8 cellular contexts compared by ENCODE assay signal in genomic region chr3:125055913-125056705, GRCh38. TPM values are rescaled to one million over a fixed set of nuclear protein-coding genes. Genes with fewer than 3 reads are reported as not detected.
A peak's percentile ranks its signal among the peaks of the same experiment; 100 is the strongest.
DNase-seq lines count a peak whose midpoint lies in the region; ATAC-seq and TF ChIP-seq lines count a peak whose summit lies in the region.

A gene with protein sequence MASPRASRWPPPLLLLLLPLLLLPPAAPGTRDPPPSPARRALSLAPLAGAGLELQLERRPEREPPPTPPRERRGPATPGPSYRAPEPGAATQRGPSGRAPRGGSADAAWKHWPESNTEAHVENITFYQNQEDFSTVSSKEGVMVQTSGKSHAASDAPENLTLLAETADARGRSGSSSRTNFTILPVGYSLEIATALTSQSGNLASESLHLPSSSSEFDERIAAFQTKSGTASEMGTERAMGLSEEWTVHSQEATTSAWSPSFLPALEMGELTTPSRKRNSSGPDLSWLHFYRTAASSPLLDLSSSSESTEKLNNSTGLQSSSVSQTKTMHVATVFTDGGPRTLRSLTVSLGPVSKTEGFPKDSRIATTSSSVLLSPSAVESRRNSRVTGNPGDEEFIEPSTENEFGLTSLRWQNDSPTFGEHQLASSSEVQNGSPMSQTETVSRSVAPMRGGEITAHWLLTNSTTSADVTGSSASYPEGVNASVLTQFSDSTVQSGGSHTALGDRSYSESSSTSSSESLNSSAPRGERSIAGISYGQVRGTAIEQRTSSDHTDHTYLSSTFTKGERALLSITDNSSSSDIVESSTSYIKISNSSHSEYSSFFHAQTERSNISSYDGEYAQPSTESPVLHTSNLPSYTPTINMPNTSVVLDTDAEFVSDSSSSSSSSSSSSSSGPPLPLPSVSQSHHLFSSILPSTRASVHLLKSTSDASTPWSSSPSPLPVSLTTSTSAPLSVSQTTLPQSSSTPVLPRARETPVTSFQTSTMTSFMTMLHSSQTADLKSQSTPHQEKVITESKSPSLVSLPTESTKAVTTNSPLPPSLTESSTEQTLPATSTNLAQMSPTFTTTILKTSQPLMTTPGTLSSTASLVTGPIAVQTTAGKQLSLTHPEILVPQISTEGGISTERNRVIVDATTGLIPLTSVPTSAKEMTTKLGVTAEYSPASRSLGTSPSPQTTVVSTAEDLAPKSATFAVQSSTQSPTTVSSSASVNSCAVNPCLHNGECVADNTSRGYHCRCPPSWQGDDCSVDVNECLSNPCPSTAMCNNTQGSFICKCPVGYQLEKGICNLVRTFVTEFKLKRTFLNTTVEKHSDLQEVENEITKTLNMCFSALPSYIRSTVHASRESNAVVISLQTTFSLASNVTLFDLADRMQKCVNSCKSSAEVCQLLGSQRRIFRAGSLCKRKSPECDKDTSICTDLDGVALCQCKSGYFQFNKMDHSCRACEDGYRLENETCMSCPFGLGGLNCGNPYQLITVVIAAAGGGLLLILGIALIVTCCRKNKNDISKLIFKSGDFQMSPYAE (N-terminal part only) (minus strand): TSS chr3:125055997. CDS start chr3:125055890, 107 bp downstream.

- peak within 1 kb of the TSS; percentile 95 for H3K27ac ChIP-seq in RWPE1
- H3K27ac ChIP-seq in gastroesophageal sphincter, result peak within 1 kb of the TSS; percentile 88 to 98 (median 96)
- peak within 1 kb of the TSS; percentile 84 for H3K27ac ChIP-seq in substantia nigra (ENCODE audit: low read depth, low read length, poor library complexity, severe bottlenecking)

- peak; percentile 77 to 85 for TF ChIP-seq POLR2A in gastroesophageal sphincter (IDR thresholded peaks at IDR 0.05)

- CTCF ChIA-PET in RWPE1 (lab: Yijun Ruan, JAX), result no interaction called here

- TF ChIP-seq EP300 in gastroesophageal sphincter (IDR thresholded peaks at IDR 0.05), result no peak

- no peaks in the 10 kb centered on the region for H3K9me3 ChIP-seq in gastroesophageal sphincter

- peaks cover 18 to 77% (median 46%) of the 10 kb centered on the region in 3 donors for H3K4me1 ChIP-seq in gastroesophageal sphincter

- DNase-seq in AG10803 (ENCODE audit: low read depth), result peak; percentile 91
- peak; percentile 83 for DNase-seq in RWPE1 (ENCODE audit: low spot score)
- DNase-seq in activated naive CD4-positive, alpha-beta T cell (lab: John Stamatoyannopoulos, UW), result peak; percentile 13 to 73 (median 49)
- DNase-seq in nucleus accumbens (lab: John Stamatoyannopoulos, UW), result peak in 53 of 56 donors; percentile 17 to 89 (median 70)
- DNase-seq in substantia nigra (lab: John Stamatoyannopoulos, UW), result peak; percentile 23 to 92 (median 74)

- ATAC-seq in GM19035 (IDR thresholded peaks at IDR 0.05; ENCODE audit: unreplicated experiment), result peak; percentile 61
- ATAC-seq in HG03439 (IDR thresholded peaks at IDR 0.05; ENCODE audit: unreplicated experiment), result peak; percentile 56
- ATAC-seq in gastroesophageal sphincter, result peak; percentile 91

- POLR2A ChIA-PET in RWPE1 (lab: Yijun Ruan, JAX; ENCODE audit: low non-redundant PET), result no interaction called here

- H3K27me3 ChIP-seq in gastroesophageal sphincter, result no peaks in the 10 kb centered on the region

- H3K4me3 ChIP-seq in AG10803 (ENCODE audit: low read length), result peak within 1 kb of the TSS; percentile 74
- H3K4me3 ChIP-seq in gastroesophageal sphincter, result peak within 1 kb of the TSS; percentile 75 to 78

- 0 to 3% methylated on average over 8 to 14 of the region's 67 CpGs for WGBS in gastroesophageal sphincter (ENCODE audit: low coverage in 1 of 2), 2 donors

- TF ChIP-seq CTCF in AG10803 (conservative IDR thresholded peaks at IDR 0.05; ENCODE audit: low read length), result no peak
- TF ChIP-seq CTCF in RWPE1 (conservative IDR thresholded peaks at IDR 0.05; ENCODE audit: low read depth), result no peak
- no peak for TF ChIP-seq CTCF in gastroesophageal sphincter (IDR thresholded peaks at IDR 0.05)

- H3K36me3 ChIP-seq in gastroesophageal sphincter, result no peaks in the 10 kb centered on the region

RNA-seq across cellular contexts. Expression of the gene that starts here (rescaled TPM):
- total RNA-seq in gastroesophageal sphincter, result 10 to 100 TPM; 55.9 to 85.5 (median 78.9) TPM

Comparison
In these comparisons a context has a peak if more than half of its experiments do, and no peak if none do; other contexts are left out.
1. Peak in every context shown above with its lines: DNase-seq, ATAC-seq, H3K4me3 ChIP-seq and H3K27ac ChIP-seq.